ENCODE assay signal across 25 cellular contexts in the genomic region with DNA sequence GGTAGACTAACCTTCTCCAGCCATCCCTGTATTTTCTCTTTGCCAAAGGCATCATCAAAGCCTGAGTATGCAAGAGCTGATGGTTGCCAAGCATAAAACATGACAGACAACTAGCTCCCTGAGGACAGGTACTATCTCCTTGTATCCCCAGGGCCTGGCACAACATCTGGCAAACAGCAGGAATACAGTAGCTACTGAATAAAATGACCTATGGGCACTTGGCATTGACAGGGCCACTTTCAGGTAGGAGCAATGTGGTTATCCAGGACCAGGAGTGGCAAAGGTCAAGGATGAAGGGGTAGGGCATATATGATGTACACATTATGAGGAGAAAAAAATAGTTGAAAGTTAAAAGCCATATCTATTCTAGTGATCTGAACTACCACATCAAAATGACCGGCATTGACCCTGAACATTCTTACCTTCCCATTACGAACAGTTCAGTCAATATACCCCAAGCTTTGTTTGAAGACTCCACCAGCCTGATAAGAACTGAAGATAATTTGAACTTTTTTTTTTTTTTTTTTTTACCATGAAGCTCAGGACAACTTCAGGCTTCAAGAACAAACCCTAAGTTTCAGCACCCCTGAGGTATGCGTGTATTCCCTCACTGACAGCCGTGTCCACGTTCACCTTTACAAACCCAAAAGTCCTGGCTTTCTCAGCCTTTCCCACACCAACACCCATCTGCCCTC.
"Had no signal": no experiment of that assay in that cellular context is flagged by ENCODE, and none has a peak within 500 bp of the region (broad histone marks: within the 10 kb centered on the region; RNA-seq: fewer than 3 reads in every experiment).

No MANE protein-coding gene starts in this region.

- H3K27ac ChIP-seq: coronary artery, epithelial cell of prostate, esophagus muscularis mucosa, gastrocnemius medialis, psoas muscle, spleen, stomach, upper lobe of right lung, vagina had no signal

- H3K27ac Mint-ChIP-seq: natural killer cell treated with Interleukin-12 subunit alpha and Interleukin-12 subunit beta and Interleukin-15 and Interleukin-18, amount 100 ng/mL, for 72 hours had no signal

- ATAC-seq: left colon; left ventricle myocardium superior; natural killer cell treated with Interleukin-12 subunit alpha and Interleukin-12 subunit beta and Interleukin-15 and Interleukin-18, amount 100 ng/mL, for 72 hours; psoas muscle; sciatic nerve had no signal

- H3K9me3 ChIP-seq: esophagus muscularis mucosa, gastrocnemius medialis, psoas muscle, spleen, stomach, thyroid gland, upper lobe of right lung, vagina had no signal

- H3K9me3 Mint-ChIP-seq: immature natural killer cell; natural killer cell treated with Interleukin-12 subunit alpha and Interleukin-12 subunit beta and Interleukin-15 and Interleukin-18, amount 100 ng/mL, for 72 hours had no signal

- DNase-seq: effector memory CD4-positive, alpha-beta T cell; gastrocnemius medialis; immature natural killer cell; left colon; left ventricle myocardium superior; mesenchymal stem cell; midbrain; psoas muscle; retina; spleen; stimulated activated CD4-positive, alpha-beta T cell treated with anti-CD3 and anti-CD28 coated beads, Interleukin-15, amount 100 ng/mL, for 24 hours; stimulated activated CD4-positive, alpha-beta T cell treated with anti-CD3 and anti-CD28 coated beads, Interleukin-1b, Interleukin-23, amount 100 ng/mL, for 48 hours; stimulated activated CD4-positive, alpha-beta T cell treated with anti-CD3 and anti-CD28 coated beads, Interleukin-4, amount 100 ng/mL, for 24 hours; stimulated activated naive CD4-positive, alpha-beta T cell; stomach; thyroid gland; upper lobe of right lung had no signal

- H3K27me3 ChIP-seq: esophagus muscularis mucosa, gastrocnemius medialis, spleen, stomach, thyroid gland, upper lobe of right lung, vagina had no signal

- H3K4me1 ChIP-seq: gastrocnemius medialis, psoas muscle, upper lobe of right lung, vagina had no signal

- H3K36me3 ChIP-seq: gastrocnemius medialis, stomach, thyroid gland, upper lobe of right lung, vagina had no signal

- H3K36me3 Mint-ChIP-seq: natural killer cell treated with Interleukin-12 subunit alpha and Interleukin-12 subunit beta and Interleukin-15 and Interleukin-18, amount 100 ng/mL, for 72 hours had no signal

- FAIRE-seq: keratinocyte had no signal

- H3K4me3 ChIP-seq: coronary artery, esophagus muscularis mucosa, gastrocnemius medialis, lung, psoas muscle, spleen, stomach, thyroid gland, upper lobe of right lung, vagina had no signal

- H3K4me3 Mint-ChIP-seq: immature natural killer cell; natural killer cell treated with Interleukin-12 subunit alpha and Interleukin-12 subunit beta and Interleukin-15 and Interleukin-18, amount 100 ng/mL, for 72 hours had no signal

- H3K27me3 Mint-ChIP-seq: natural killer cell treated with Interleukin-12 subunit alpha and Interleukin-12 subunit beta and Interleukin-15 and Interleukin-18, amount 100 ng/mL, for 72 hours had no signal
